In the genomic region with DNA sequence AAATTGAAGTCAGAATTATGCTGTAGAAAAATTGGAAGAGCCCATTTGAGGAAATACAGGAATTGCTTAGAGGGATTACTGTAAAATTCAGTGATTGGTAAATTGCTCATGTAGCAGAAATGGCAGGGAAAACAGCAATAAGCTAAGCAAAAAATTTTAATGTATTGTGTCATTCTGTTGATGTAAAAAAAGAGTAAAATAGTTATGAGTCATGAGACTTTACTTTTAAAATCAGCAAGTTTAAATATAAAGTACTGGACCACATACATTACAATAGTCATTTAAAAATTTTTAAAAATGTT, we compare ENCODE assay signal across 23 cellular contexts. TPM values are rescaled to one million over a fixed set of nuclear protein-coding genes. Genes with fewer than 3 reads are reported as not detected.
DNase-seq lines count a peak whose midpoint lies in the region; ATAC-seq, FAIRE-seq and TF ChIP-seq lines count a peak whose summit lies in the region.
"Had no signal": no experiment of that assay in that cellular context is flagged by ENCODE, and none has a peak within 500 bp of the region (broad histone marks: within the 10 kb centered on the region; RNA-seq: fewer than 3 reads in every experiment).

No MANE protein-coding gene starts in this region.

- no peak for FAIRE-seq in bronchial epithelial cell (lab: Jason Lieb, UNC)
- FAIRE-seq: D721Med had no signal

- no peaks in the 10 kb centered on the region for H3F3A ChIP-seq in PC-3 (ENCODE audit: low read length, unreplicated experiment)

- H3K36me3 ChIP-seq in PC-3 (ENCODE audit: low read depth, low read length) (no peaks in the 10 kb centered on the region), bronchial epithelial cell (ENCODE audit: control insufficient read depth, insufficient read depth, low read length) (peaks cover 1% of the 10 kb centered on the region), osteoblast (ENCODE audit: insufficient read depth, low read length) (no peaks in the 10 kb centered on the region)
- H3K36me3 ChIP-seq: colonic mucosa, right lobe of liver had no signal

- no peak overlapping the region for H3K27ac ChIP-seq in PC-3 (ENCODE audit: low read length)
- H3K27ac ChIP-seq in osteoblast (ENCODE audit: low read depth, low read length), result peak overlapping the region; percentile 64
- H3K27ac ChIP-seq: C4-2B, colonic mucosa, esophagus muscularis mucosa, parathyroid adenoma, right lobe of liver, upper lobe of right lung had no signal

- H3K27ac Mint-ChIP-seq in immature natural killer cell, result no peak overlapping the region
- H3K27ac Mint-ChIP-seq: activated naive CD4-positive, alpha-beta T cell treated with anti-CD3 and anti-CD28 coated beads, Interleukin-2, amount 50 U/mL, for 72 hours; T-helper 1 cell treated with Interleukin-12 subunit alpha and Interleukin-12 subunit beta and Interleukin-4 antibody, amounts not matched to agents 30 μg/mL and 1 μg/mL, for 36 hours had no signal

- no peaks in the 10 kb centered on the region for H3K9me3 Mint-ChIP-seq in immature natural killer cell
- H3K9me3 Mint-ChIP-seq: activated naive CD4-positive, alpha-beta T cell treated with anti-CD3 and anti-CD28 coated beads, Interleukin-2, amount 50 U/mL, for 72 hours; activated T-cell treated with anti-CD3 and anti-CD28 coated beads, Interleukin-2, amount 50 U/mL, for 72 hours; T-helper 1 cell treated with Interleukin-12 subunit alpha and Interleukin-12 subunit beta and Interleukin-4 antibody, amounts not matched to agents 30 μg/mL and 1 μg/mL, for 36 hours had no signal

- H3K79me2 ChIP-seq in PC-3 (ENCODE audit: low read length), result peaks cover 88% of the 10 kb centered on the region
- H3K79me2 ChIP-seq in osteoblast (ENCODE audit: insufficient read depth, low read length), result peaks cover 85% of the 10 kb centered on the region

- DNase-seq in EH (ENCODE audit: low read depth), result peak; percentile 71
- peak; percentile 23 for DNase-seq in PC-3
- DNase-seq in bronchial epithelial cell (ENCODE audit: low read depth), result peak; percentile 13
- peak; percentile 41 for DNase-seq in osteoblast (ENCODE audit: insufficient read length, low spot score, missing footprints)
- DNase-seq in hepatic stellate cell (ENCODE audit: low spot score), result no peak
- DNase-seq in medulla oblongata (ENCODE audit: extremely low spot score), result no peak
- no peak for DNase-seq in immature natural killer cell
- DNase-seq: activated CD4-positive, alpha-beta T cell treated with anti-CD3 and anti-CD28 coated beads for 48 hours; colonic mucosa; glutamatergic neuron; left colon; right lobe of liver; SIG-M5; upper lobe of right lung had no signal

- POLR2A ChIA-PET in PC-3 (lab: Charles Lee; ENCODE audit: unreplicated experiment), result no interaction called here

- H3K9me3 ChIP-seq in PC-3 (ENCODE audit: low read length) (no peaks in the 10 kb centered on the region), osteoblast (ENCODE audit: low read depth, low read length) (no peaks in the 10 kb centered on the region)
- H3K9me3 ChIP-seq: colonic mucosa, esophagus muscularis mucosa, right lobe of liver, upper lobe of right lung had no signal

- no peaks in the 10 kb centered on the region for H3K27me3 ChIP-seq in PC-3 (ENCODE audit: low read length)
- no peaks in the 10 kb centered on the region for H3K27me3 ChIP-seq in bronchial epithelial cell (ENCODE audit: control insufficient read depth, insufficient read depth, low read length)
- H3K27me3 ChIP-seq in osteoblast (ENCODE audit: insufficient read depth, low read length), result no peaks in the 10 kb centered on the region
- H3K27me3 ChIP-seq: colonic mucosa, esophagus muscularis mucosa, right lobe of liver, upper lobe of right lung had no signal

- H2AFZ ChIP-seq in PC-3 (ENCODE audit: low read length), result no peak overlapping the region
- no peak overlapping the region for H2AFZ ChIP-seq in osteoblast (ENCODE audit: low read length)
- H2AFZ ChIP-seq: parathyroid adenoma had no signal

- H3K4me3 Mint-ChIP-seq in immature natural killer cell, result no peak overlapping the region
- H3K4me3 Mint-ChIP-seq: activated T-cell treated with anti-CD3 and anti-CD28 coated beads, Interleukin-2, amount 50 U/mL, for 72 hours; naive thymus-derived CD4-positive, alpha-beta T cell; T-helper 1 cell treated with Interleukin-12 subunit alpha and Interleukin-12 subunit beta and Interleukin-4 antibody, amounts not matched to agents 30 μg/mL and 1 μg/mL, for 36 hours had no signal

- 0 out of 2 replicates have a peak overlapping the region, but pooled peaks have one; percentile 19 for H3K4me2 ChIP-seq in PC-3 (ENCODE audit: low read length)
- H3K4me2 ChIP-seq in osteoblast (ENCODE audit: insufficient read depth, low read length), result peak overlapping the region; percentile 56

- H4K20me1 ChIP-seq in PC-3 (ENCODE audit: low read length) (no peaks in the 10 kb centered on the region), osteoblast (ENCODE audit: insufficient read depth, low read length) (peaks cover 9% of the 10 kb centered on the region)

- CTCF ChIA-PET in PC-3 (lab: Charles Lee), result interaction anchor here (0.6 to 2.2 kb wide), 4 partner anchors 12 to 465 kb away, joined by 3 to 7 read pairs (median 4); no protein-coding TSS in a partner anchor

- no peaks in the 10 kb centered on the region for H3K9me2 ChIP-seq in PC-3 (replicated peaks; ENCODE audit: low read length)

- no TSS peak for BruUV-seq in PC-3 (replicated peaks; lab: Mats Ljungman, UMichigan)

- H3K27me3 Mint-ChIP-seq in immature natural killer cell (ENCODE audit: low read depth in 3 of 3), result no peaks in the 10 kb centered on the region
- H3K27me3 Mint-ChIP-seq: naive thymus-derived CD4-positive, alpha-beta T cell had no signal

- intact Hi-C loops in PC-3 (cut with micrococcal nuclease), result loop anchor here (1.0 to 10.0 kb wide), 8 partner anchors 51 to 558 kb away; no protein-coding TSS in a partner anchor

- peaks cover 0 to 22% of the 10 kb centered on the region in 2 donors for H3K4me1 Mint-ChIP-seq in immature natural killer cell

- ATAC-seq in PC-3 (no peak; the same call in 1 of the 2 replicates), GM21786 (IDR thresholded peaks at IDR 0.05; ENCODE audit: unreplicated experiment) (no peak)

- H3K9ac ChIP-seq in PC-3 (ENCODE audit: low read length), result no peak overlapping the region
- H3K9ac ChIP-seq: parathyroid adenoma had no signal

- no peak for TF ChIP-seq CTCF in PC-3 (conservative IDR thresholded peaks at IDR 0.05; ENCODE audit: low read depth, low read length)
- TF ChIP-seq CTCF in bronchial epithelial cell (IDR thresholded peaks at IDR 0.05; ENCODE audit: insufficient read depth, low read length, severe bottlenecking), result no peak
- TF ChIP-seq CTCF in osteoblast (IDR thresholded peaks at IDR 0.05; ENCODE audit: extremely low read depth, low read depth, low read length), result no peak

- peaks cover 0 to 4% (median 0%) of the 10 kb centered on the region in 3 donors for H3K36me3 Mint-ChIP-seq in immature natural killer cell
- H3K36me3 Mint-ChIP-seq: activated naive CD4-positive, alpha-beta T cell treated with anti-CD3 and anti-CD28 coated beads, Interleukin-2, amount 50 U/mL, for 72 hours had no signal

- H3K4me3 ChIP-seq in PC-3 (ENCODE audit: low read length) (no peak overlapping the region), bronchial epithelial cell (ENCODE audit: low read depth, low read length) (no peak overlapping the region), osteoblast (ENCODE audit: insufficient read depth, low read length) (no peak overlapping the region)
- H3K4me3 ChIP-seq: colonic mucosa, esophagus muscularis mucosa, right lobe of liver, upper lobe of right lung had no signal

- H3K4me1 ChIP-seq in PC-3 (ENCODE audit: insufficient read depth, low read length), result peaks cover 12% of the 10 kb centered on the region
- peaks cover 15% of the 10 kb centered on the region for H3K4me1 ChIP-seq in osteoblast (ENCODE audit: insufficient read depth, low read length)

RNA-seq across cellular contexts. Expression of gene PDHX, which starts 10.4 kb away (rescaled TPM):
- total RNA-seq in PC-3 (2014; rRNA removed) (20.3 and 22.7 TPM in 2 replicates), bronchial epithelial cell (26.6 and 28.9 TPM in 2 replicates), osteoblast (25.9 and 29.7 TPM in 2 replicates)
- 10 to 100 TPM; 12.8 to 17.1 (median 13.1) TPM for polyA plus RNA-seq in immature natural killer cell

RNA-seq across cellular contexts. Expression of gene APIP, which starts 10.6 kb away (rescaled TPM):
- total RNA-seq in PC-3 (2014; rRNA removed), result 30.5 and 35.3 TPM in 2 replicates
- 19.0 and 27.8 TPM in 2 replicates for total RNA-seq in bronchial epithelial cell
- 23.9 and 27.5 TPM in 2 replicates for total RNA-seq in osteoblast
- 10 to 100 TPM; 13.3 to 29.6 (median 17.2) TPM for polyA plus RNA-seq in immature natural killer cell

Comparison
In these comparisons a context has a peak if more than half of its experiments do, and no peak if none do; other contexts are left out.
1. DNase-seq: peak in EH (single experiment), PC-3 (single experiment), bronchial epithelial cell (single experiment) and osteoblast (single experiment); none in hepatic stellate cell (single experiment), medulla oblongata (single experiment) and immature natural killer cell (0 of 3).